19 cellular contexts compared by ENCODE assay signal in the genomic region with DNA sequence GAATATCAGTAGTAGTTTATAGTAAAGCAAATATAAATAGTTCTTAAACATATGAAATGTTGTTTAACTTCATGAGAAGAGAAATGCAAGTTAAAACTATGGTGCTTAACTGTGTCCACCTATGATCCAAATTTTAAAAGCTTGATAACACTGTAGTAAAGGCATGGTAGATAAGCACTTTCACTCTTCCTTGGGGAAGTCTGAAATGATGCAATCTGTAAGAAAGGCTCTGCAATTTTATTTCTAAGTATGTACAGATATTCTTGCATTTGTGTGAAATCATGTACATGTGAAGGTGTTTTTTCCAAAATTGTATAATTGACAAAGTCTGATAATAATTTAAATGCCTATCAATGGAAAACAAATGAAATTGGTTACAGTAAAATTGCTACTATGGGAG.
"Had no signal": no experiment of that assay in that cellular context is flagged by ENCODE, and none has a peak within 500 bp of the region (broad histone marks: within the 10 kb centered on the region; RNA-seq: fewer than 3 reads in every experiment).

No MANE protein-coding gene starts in this region.

- DNase-seq: activated CD4-positive, alpha-beta memory T cell treated with anti-CD3 and anti-CD28 coated beads for 36 hours; activated CD4-positive, alpha-beta T cell treated with anti-CD3 and anti-CD28 coated beads for 36 hours; activated naive CD4-positive, alpha-beta T cell treated with anti-CD3 and anti-CD28 coated beads, Interleukin-2, amount 10 ng/mL, durations not matched to agents 7 days and 5 days; activated T-cell treated with anti-CD3 and anti-CD28 coated beads, Interleukin-2, amount 50 U/mL, for 24 hours; heart right ventricle; islet precursor cell; mammary epithelial cell; nucleus accumbens; posterior cingulate gyrus; retina; SW 1271; uterus had no signal

- H3K9me3 Mint-ChIP-seq: activated CD4-positive, alpha-beta memory T cell treated with anti-CD3 and anti-CD28 coated beads for 36 hours; activated naive CD4-positive, alpha-beta T cell treated with anti-CD3 and anti-CD28 coated beads, Interleukin-2, amount 10 ng/mL, durations not matched to agents 7 days and 5 days; activated T-cell treated with anti-CD3 and anti-CD28 coated beads, Interleukin-2, amount 50 U/mL, for 24 hours; natural killer cell treated with Interleukin-12 subunit alpha and Interleukin-12 subunit beta and Interleukin-15 and Interleukin-18, amount 100 ng/mL, for 72 hours; stimulated activated effector memory CD8-positive, alpha-beta T cell treated with anti-CD3 and anti-CD28 coated beads, Interleukin-12 subunit alpha, Interleukin-12 subunit beta, amount 100 ng/mL, for 72 hours had no signal

- H3K27me3 Mint-ChIP-seq: natural killer cell treated with Interleukin-12 subunit alpha and Interleukin-12 subunit beta and Interleukin-15 and Interleukin-18, amount 100 ng/mL, for 72 hours had no signal

- H3K4me1 Mint-ChIP-seq: stimulated activated effector memory CD8-positive, alpha-beta T cell treated with anti-CD3 and anti-CD28 coated beads, Interleukin-12 subunit alpha, Interleukin-12 subunit beta, amount 100 ng/mL, for 72 hours had no signal

- ATAC-seq: activated CD4-positive, alpha-beta T cell treated with anti-CD3 and anti-CD28 coated beads for 36 hours; gastroesophageal sphincter; heart right ventricle; natural killer cell treated with Interleukin-12 subunit alpha and Interleukin-12 subunit beta and Interleukin-15 and Interleukin-18, amount 100 ng/mL, for 72 hours; stimulated activated effector memory CD8-positive, alpha-beta T cell treated with anti-CD3 and anti-CD28 coated beads, Interleukin-12 subunit alpha, Interleukin-12 subunit beta, amount 100 ng/mL, for 72 hours had no signal

- H3K36me3 Mint-ChIP-seq: activated CD4-positive, alpha-beta memory T cell treated with anti-CD3 and anti-CD28 coated beads for 36 hours; activated naive CD4-positive, alpha-beta T cell treated with anti-CD3 and anti-CD28 coated beads, Interleukin-2, amount 10 ng/mL, durations not matched to agents 7 days and 5 days; natural killer cell treated with Interleukin-12 subunit alpha and Interleukin-12 subunit beta and Interleukin-15 and Interleukin-18, amount 100 ng/mL, for 72 hours had no signal

- H3K4me3 Mint-ChIP-seq: activated CD4-positive, alpha-beta memory T cell treated with anti-CD3 and anti-CD28 coated beads for 36 hours; activated CD4-positive, alpha-beta T cell treated with anti-CD3 and anti-CD28 coated beads for 36 hours; activated naive CD4-positive, alpha-beta T cell treated with anti-CD3 and anti-CD28 coated beads, Interleukin-2, amount 10 ng/mL, durations not matched to agents 7 days and 5 days; activated T-cell treated with anti-CD3 and anti-CD28 coated beads, Interleukin-2, amount 50 U/mL, for 24 hours; natural killer cell treated with Interleukin-12 subunit alpha and Interleukin-12 subunit beta and Interleukin-15 and Interleukin-18, amount 100 ng/mL, for 72 hours; stimulated activated effector memory CD8-positive, alpha-beta T cell treated with anti-CD3 and anti-CD28 coated beads, Interleukin-12 subunit alpha, Interleukin-12 subunit beta, amount 100 ng/mL, for 72 hours had no signal

- H3K4me1 ChIP-seq: esophagus muscularis mucosa, gastroesophageal sphincter, uterus had no signal

- H3K9me3 ChIP-seq: esophagus muscularis mucosa, gastroesophageal sphincter, heart right ventricle, tibial nerve, uterus had no signal

- H3K27ac Mint-ChIP-seq: activated CD4-positive, alpha-beta memory T cell treated with anti-CD3 and anti-CD28 coated beads for 36 hours; activated CD4-positive, alpha-beta T cell treated with anti-CD3 and anti-CD28 coated beads for 36 hours; activated naive CD4-positive, alpha-beta T cell treated with anti-CD3 and anti-CD28 coated beads, Interleukin-2, amount 10 ng/mL, durations not matched to agents 7 days and 5 days; activated T-cell treated with anti-CD3 and anti-CD28 coated beads, Interleukin-2, amount 50 U/mL, for 24 hours; natural killer cell treated with Interleukin-12 subunit alpha and Interleukin-12 subunit beta and Interleukin-15 and Interleukin-18, amount 100 ng/mL, for 72 hours; stimulated activated effector memory CD8-positive, alpha-beta T cell treated with anti-CD3 and anti-CD28 coated beads, Interleukin-12 subunit alpha, Interleukin-12 subunit beta, amount 100 ng/mL, for 72 hours had no signal

- H3K27ac ChIP-seq: cardiac muscle cell, esophagus muscularis mucosa, gastroesophageal sphincter, heart right ventricle, tibial nerve, uterus, VCaP had no signal

- H3K4me3 ChIP-seq: cardiac muscle cell, esophagus muscularis mucosa, gastroesophageal sphincter, heart right ventricle, tibial nerve, uterus had no signal

- H3K27me3 ChIP-seq: esophagus muscularis mucosa, gastroesophageal sphincter, tibial nerve, uterus had no signal

- H3K36me3 ChIP-seq: cardiac muscle cell, esophagus muscularis mucosa, gastroesophageal sphincter, uterus had no signal
